20 cellular contexts compared by ENCODE assay signal in genomic region chr14:23766737-23767401, GRCh38.
A peak's percentile ranks its signal among the peaks of the same experiment; 100 is the strongest.
DNase-seq lines count a peak whose midpoint lies in the region; ATAC-seq, FAIRE-seq and TF ChIP-seq lines count a peak whose summit lies in the region.
"Had no signal": no experiment of that assay in that cellular context is flagged by ENCODE, and none has a peak within 500 bp of the region (broad histone marks: within the 10 kb centered on the region; RNA-seq: fewer than 3 reads in every experiment).

No MANE protein-coding gene starts in this region.

- POLR2A ChIA-PET in HepG2 (lab: Yijun Ruan, JAX), result no interaction called here
- POLR2A ChIA-PET in RWPE1 (lab: Yijun Ruan, JAX; ENCODE audit: low non-redundant PET), result no interaction called here
- POLR2A ChIA-PET in SK-N-SH (lab: Yijun Ruan, JAX), result no interaction called here

- FAIRE-seq in HepG2 (lab: Jason Lieb, UNC), result no peak
- FAIRE-seq: A549, D721Med, G401.6, GM12891, GM19239 had no signal

- H3F3A ChIP-seq in SK-N-SH (replicated peaks; ENCODE audit: insufficient read depth), result no peaks in the 10 kb centered on the region

- H3K36me3 ChIP-seq in HepG2 (replicated peaks in 1 of 2; ENCODE audit: control insufficient read depth in 1 of 2, insufficient read depth in 2 of 2, low read length in 2 of 2) (no peaks in the 10 kb centered on the region), right lobe of liver (no peaks in the 10 kb centered on the region), SK-N-SH (replicated peaks in 1 of 2; ENCODE audit: control insufficient read depth in 1 of 2, insufficient read depth in 2 of 2, low read length in 1 of 2) (no peaks in the 10 kb centered on the region)
- H3K36me3 ChIP-seq: BLaER1 treated with 17β-estradiol and CSF1 and Interleukin-3, amounts not matched to agents 10 nM and 100 nM had no signal

- no peaks in the 10 kb centered on the region for H3K79me2 ChIP-seq in HepG2 (ENCODE audit: insufficient read depth, low read length)
- H3K79me2 ChIP-seq in SK-N-SH (ENCODE audit: insufficient read depth), result no peaks in the 10 kb centered on the region

- TF ChIP-seq CTCF in HepG2 (CRISPR knock-in tag; IDR thresholded peaks at IDR 0.05), result no peak
- TF ChIP-seq CTCF in right lobe of liver (IDR thresholded peaks at IDR 0.05), result no peak
- TF ChIP-seq CTCF in RWPE1 (conservative IDR thresholded peaks at IDR 0.05; ENCODE audit: low read depth), result no peak
- no peak for TF ChIP-seq CTCF in SK-N-SH (IDR thresholded peaks at IDR 0.05)

- H3K4me2 ChIP-seq in HepG2 (ENCODE audit: low read depth, low read length) (no peak overlapping the region), SK-N-SH (no peak overlapping the region)
- H3K4me2 ChIP-seq: A549; BLaER1 treated with 17β-estradiol and CSF1 and Interleukin-3, amounts not matched to agents 10 nM and 100 nM had no signal

- H3K9me3 ChIP-seq in HepG2 (ENCODE audit: low read length) (no peaks in the 10 kb centered on the region), right lobe of liver (no peaks in the 10 kb centered on the region), SK-N-SH (no peaks in the 10 kb centered on the region)
- H3K9me3 ChIP-seq: A549, Caco-2 had no signal

- H2AFZ ChIP-seq in HepG2 (ENCODE audit: low read length) (no peak overlapping the region), SK-N-SH (ENCODE audit: low read depth) (no peak overlapping the region)

- DNase-seq in LHCN-M2 (ENCODE audit: low read depth) (peak; percentile 3), HepG2 (ENCODE audit: low spot score) (no peak), right lobe of liver (no peak), RWPE1 (ENCODE audit: low spot score) (no peak), SK-N-SH (no peak)
- DNase-seq: AML-193; Caco-2; Calu3; CD4-positive, alpha-beta T cell; CD8-positive, alpha-beta T cell; DMS79 treated with DMSO at 0.1 percent for 48 hours; GF-D8 had no signal

- no peak overlapping the region for H3K27ac ChIP-seq in HepG2 (ENCODE audit: extremely low read length, insufficient read depth, low read length)
- H3K27ac ChIP-seq in right lobe of liver, result peak overlapping the region in 1 of 3 donors; percentile 48
- no peak overlapping the region for H3K27ac ChIP-seq in RWPE1
- H3K27ac ChIP-seq in SK-N-SH (ENCODE audit: low read depth in 2 of 2, low read length in 1 of 2), result no peak overlapping the region
- H3K27ac ChIP-seq: 22Rv1; A549; BLaER1 treated with 17β-estradiol and CSF1 and Interleukin-3, amounts not matched to agents 10 nM and 100 nM; C4-2B had no signal

- CTCF ChIA-PET in HepG2 (lab: Yijun Ruan, JAX; ENCODE audit: low intra/inter-chr PET ratio, low total read pairs), result no interaction called here
- CTCF ChIA-PET in RWPE1 (lab: Yijun Ruan, JAX), result no interaction called here
- CTCF ChIA-PET in SK-N-SH (lab: Yijun Ruan, JAX), result no interaction called here

- no peaks in the 10 kb centered on the region for H4K20me1 ChIP-seq in HepG2 (ENCODE audit: insufficient read depth, low read length)
- no peaks in the 10 kb centered on the region for H4K20me1 ChIP-seq in SK-N-SH (ENCODE audit: insufficient read depth)
- H4K20me1 ChIP-seq: BLaER1 treated with 17β-estradiol and CSF1 and Interleukin-3, amounts not matched to agents 10 nM and 100 nM had no signal

- no peak for TF ChIP-seq RAD21 in HepG2 (CRISPR knock-in tag; IDR thresholded peaks at IDR 0.05)
- TF ChIP-seq RAD21 in SK-N-SH (IDR thresholded peaks at IDR 0.05; ENCODE audit: low read length), result no peak

- H3K9ac ChIP-seq in HepG2 (ENCODE audit: insufficient read depth, low read depth, low read length), result no peak overlapping the region
- no peak overlapping the region for H3K9ac ChIP-seq in SK-N-SH
- H3K9ac ChIP-seq: BLaER1 treated with 17β-estradiol and CSF1 and Interleukin-3, amounts not matched to agents 10 nM and 100 nM had no signal

- H3K4me3 ChIP-seq in HepG2 (replicated peaks in 1 of 3; ENCODE audit: insufficient read depth in 1 of 3, low read depth in 2 of 3, low read length in 3 of 3) (no peak overlapping the region), right lobe of liver (no peak overlapping the region), SK-N-SH (ENCODE audit: low read depth in 2 of 2, low read length in 1 of 2) (no peak overlapping the region)
- H3K4me3 ChIP-seq: A549; BLaER1 treated with 17β-estradiol and CSF1 and Interleukin-3, amounts not matched to agents 10 nM and 100 nM had no signal

- H3K27me3 ChIP-seq in HepG2 (ENCODE audit: control insufficient read depth in 1 of 2, insufficient read depth in 2 of 2, low read length in 2 of 2) (no peaks in the 10 kb centered on the region), right lobe of liver (no peaks in the 10 kb centered on the region), SK-N-SH (ENCODE audit: insufficient read depth) (no peaks in the 10 kb centered on the region)
- H3K27me3 ChIP-seq: BLaER1 treated with 17β-estradiol and CSF1 and Interleukin-3, amounts not matched to agents 10 nM and 100 nM had no signal

- no TSS peak for BruUV-seq in HepG2 (replicated peaks; lab: Mats Ljungman, UMichigan)

- intact Hi-C loops in HepG2 (cut with micrococcal nuclease; ENCODE audit: unreplicated experiment) (no loop called here), right lobe of liver (cut with DNase I) (no loop called here)

- no peak for ATAC-seq in HepG2
- ATAC-seq in right lobe of liver, result peak; percentile 78 to 91 (median 83)
- ATAC-seq: A549; CD8-positive, alpha-beta T cell had no signal

- in situ Hi-C loops in HepG2 (cut with HindIII; ENCODE audit: extremely low pct_ligation_motif_present, low pct_unique_long_range_greater_than_20kb), result no loop called here

- H3K9me2 ChIP-seq in SK-N-SH, result no peaks in the 10 kb centered on the region

- WGBS in HepG2 (ENCODE audit: low lambda C conversion rate), result 2% methylated on average over 1 of the region's 1 CpG
- 6% methylated on average over 1 of the region's 1 CpG for WGBS in right lobe of liver (ENCODE audit: insufficient coverage, low coverage, low lambda C conversion rate, missing lambda C conversion rate)
- 0% methylated on average over 1 of the region's 1 CpG for WGBS in SK-N-SH (ENCODE audit: low lambda C conversion rate)

- H3K4me1 ChIP-seq in HepG2 (ENCODE audit: insufficient read depth, low read length) (no peaks in the 10 kb centered on the region), right lobe of liver (peaks cover 0 to 11% (median 3%) of the 10 kb centered on the region in 4 donors), SK-N-SH (ENCODE audit: control insufficient read depth in 1 of 2, insufficient read depth in 2 of 2, low read depth in 1 of 2, low read length in 1 of 2) (no peaks in the 10 kb centered on the region)
- H3K4me1 ChIP-seq: A549; BLaER1 treated with 17β-estradiol and CSF1 and Interleukin-3, amounts not matched to agents 10 nM and 100 nM; Caco-2 had no signal

- no peak for TF ChIP-seq EP300 in HepG2 (IDR thresholded peaks at IDR 0.05; ENCODE audit: low read depth in 2 of 2, low read length in 2 of 2)
- no peak for TF ChIP-seq EP300 in HepG2 (CRISPR knock-in tag; IDR thresholded peaks at IDR 0.05; ENCODE audit: borderline replicate concordance)
- no peak for TF ChIP-seq EP300 in SK-N-SH (IDR thresholded peaks at IDR 0.05; ENCODE audit: borderline replicate concordance in 1 of 2, low read depth in 1 of 2, low read length in 1 of 2)

- TF ChIP-seq POLR2A in HepG2 (IDR thresholded peaks at IDR 0.05; ENCODE audit: insufficient read depth in 1 of 2, low read depth in 2 of 2, low read length in 2 of 2) (no peak), right lobe of liver (IDR thresholded peaks at IDR 0.05) (no peak)

TF ChIP-seq in HepG2, 621 proteins besides CTCF, POLR2A, EP300 and RAD21:
- TF ChIP-seq RAD51 (IDR thresholded peaks at IDR 0.05; ENCODE audit: borderline replicate concordance), result no peak
- TF ChIP-seq MNT (IDR thresholded peaks at IDR 0.05), result 0 out of 2 replicates have a peak, but pooled peaks have one; percentile 7
- 0 out of 2 replicates have a peak, but pooled peaks have one; percentile 10 for TF ChIP-seq NR2F6 (IDR thresholded peaks at IDR 0.05)
- TF ChIP-seq NR2F6 (CRISPR knock-in tag; IDR thresholded peaks at IDR 0.05), result no peak
- 0 out of 4 replicates have a peak, but pooled peaks of 1 of the 2 experiments have one; percentile 28 for TF ChIP-seq NR2F1 (CRISPR knock-in tag; IDR thresholded peaks at IDR 0.05)

TF ChIP-seq in SK-N-SH, 30 proteins besides CTCF, POLR2A, EP300 and RAD21:
- TF ChIP-seq NFIC (IDR thresholded peaks at IDR 0.05; ENCODE audit: borderline replicate concordance), result no peak
- TF ChIP-seq TEAD4 (IDR thresholded peaks at IDR 0.05; ENCODE audit: borderline replicate concordance, insufficient read depth), result no peak
- TF ChIP-seq MXI1 (IDR thresholded peaks at IDR 0.05; ENCODE audit: low read depth, low read length), result no peak
- no peak for TF ChIP-seq GABPA (IDR thresholded peaks at IDR 0.05; ENCODE audit: low read depth)
- no peak for TF ChIP-seq REST (IDR thresholded peaks at IDR 0.05; ENCODE audit: low read depth, low read length)
- no peak for TF ChIP-seq JUND (IDR thresholded peaks at IDR 0.05)
- TF ChIP-seq EZH2phosphoT487 (IDR thresholded peaks at IDR 0.05; ENCODE audit: borderline replicate concordance, low read depth), result no peak
- TF ChIP-seq TCF12 (IDR thresholded peaks at IDR 0.05), result no peak
- TF ChIP-seq CHD2 (IDR thresholded peaks at IDR 0.05; ENCODE audit: low read length, partially characterized antibody), result no peak
